ENCODE assay signal across 8 cellular contexts in the genomic region with DNA sequence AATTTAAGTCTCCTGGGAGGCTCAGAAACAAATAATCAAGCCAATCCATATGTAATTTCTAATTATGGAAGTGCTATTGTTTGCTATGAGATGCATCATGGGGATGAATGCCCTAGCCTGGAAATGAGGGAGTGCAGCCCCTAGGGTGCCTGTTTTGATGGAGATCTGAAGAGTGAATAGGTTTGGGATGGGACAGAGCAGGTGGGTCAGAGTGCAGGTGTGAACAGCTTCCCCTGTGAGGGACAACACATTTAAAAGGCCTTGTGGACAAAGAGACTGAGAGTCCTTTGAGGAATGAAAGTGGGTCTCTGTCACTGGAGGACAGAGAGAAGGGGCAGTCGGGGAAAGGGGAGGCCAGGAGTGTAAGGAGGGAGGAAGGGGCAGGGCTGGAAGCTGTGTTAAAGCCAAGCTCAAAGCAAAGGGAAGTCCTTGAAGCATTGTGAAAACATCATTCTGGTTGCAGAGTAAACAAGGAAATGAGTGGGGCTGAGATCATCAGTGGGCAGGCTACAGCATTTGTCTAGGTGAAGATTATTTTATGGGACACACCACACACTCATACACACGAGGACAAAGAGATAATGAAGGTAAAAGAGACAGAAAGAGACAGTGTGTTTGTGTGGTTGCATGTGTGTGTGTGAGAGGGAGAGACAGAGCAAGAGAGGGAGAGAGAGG.
DNase-seq lines count a peak whose midpoint lies in the region; ATAC-seq and TF ChIP-seq lines count a peak whose summit lies in the region.

No MANE protein-coding gene starts in this region.

- H3K4me1 Mint-ChIP-seq in neural progenitor cell, result peaks cover 17% of the 10 kb centered on the region

- no peaks in the 10 kb centered on the region for H3K9me3 ChIP-seq in adipocyte (ENCODE audit: control insufficient read depth, low read length)
- no peaks in the 10 kb centered on the region for H3K9me3 ChIP-seq in neural progenitor cell (ENCODE audit: low read depth)

- H4K20me1 ChIP-seq in neural progenitor cell (ENCODE audit: low read depth), result no peaks in the 10 kb centered on the region

- no peaks in the 10 kb centered on the region for H3K79me2 ChIP-seq in neural progenitor cell (ENCODE audit: low read depth)

- no peak overlapping the region for H3K4me3 Mint-ChIP-seq in neural progenitor cell

- H3K27me3 Mint-ChIP-seq in neural progenitor cell (ENCODE audit: insufficient read depth, low read depth), result no peaks in the 10 kb centered on the region

- no peak for TF ChIP-seq CTCF in neural progenitor cell (IDR thresholded peaks at IDR 0.05)

- no peak for ATAC-seq in HG03432 (IDR thresholded peaks at IDR 0.05; ENCODE audit: unreplicated experiment)
- ATAC-seq in HG02759 (IDR thresholded peaks at IDR 0.05; ENCODE audit: unreplicated experiment), result no peak
- ATAC-seq in HG03469 (IDR thresholded peaks at IDR 0.05; ENCODE audit: unreplicated experiment), result no peak

- H3K4me2 ChIP-seq in neural progenitor cell, result no peak overlapping the region

- H3K27me3 ChIP-seq in adipocyte (replicated peaks; ENCODE audit: control insufficient read depth, insufficient read depth, low read length) (no peaks in the 10 kb centered on the region), neural progenitor cell (no peaks in the 10 kb centered on the region)

- no peaks in the 10 kb centered on the region for H3F3A ChIP-seq in neural progenitor cell (ENCODE audit: low read depth)

- DNase-seq in DMS79 treated with DMSO at 0.1 percent for 48 hours (lab: John Stamatoyannopoulos, UW) (peak; percentile 73), NCI-H2029 (lab: John Stamatoyannopoulos, UW) (peak; percentile 97), adipocyte (ENCODE audit: low read depth) (peak; percentile 30), kidney tubule cell (ENCODE audit: low spot score) (peak; percentile 88), neural progenitor cell (ENCODE audit: low spot score) (no peak)

- H3K4me3 ChIP-seq in adipocyte (ENCODE audit: low read length), result no peak overlapping the region
- no peak overlapping the region for H3K4me3 ChIP-seq in neural progenitor cell

- no peaks in the 10 kb centered on the region for H3K36me3 Mint-ChIP-seq in neural progenitor cell

- H3K4me1 ChIP-seq in adipocyte (ENCODE audit: control insufficient read depth, insufficient read depth, low read length) (no peaks in the 10 kb centered on the region), neural progenitor cell (peaks cover 4% of the 10 kb centered on the region)

- H3K9ac ChIP-seq in adipocyte (ENCODE audit: low read length) (no peak overlapping the region), neural progenitor cell (no peak overlapping the region)

- no peak overlapping the region for H3K27ac Mint-ChIP-seq in neural progenitor cell

- H3K36me3 ChIP-seq in adipocyte (ENCODE audit: control insufficient read depth, insufficient read depth, low read length, severe bottlenecking) (no peaks in the 10 kb centered on the region), neural progenitor cell (no peaks in the 10 kb centered on the region)

- H3K9me3 Mint-ChIP-seq in neural progenitor cell, result peaks cover 7% of the 10 kb centered on the region

- no peak overlapping the region for H2AFZ ChIP-seq in neural progenitor cell (replicated peaks)

- H3K27ac ChIP-seq in neural progenitor cell, result no peak overlapping the region
